In genomic region chr22:48600171-48600570, GRCh38 we compare ENCODE assay signal across 34 cellular contexts.
"Had no signal": no experiment of that assay in that cellular context is flagged by ENCODE, and none has a peak within 500 bp of the region (broad histone marks: within the 10 kb centered on the region; RNA-seq: fewer than 3 reads in every experiment).

No MANE protein-coding gene starts in this region.

- H3K27ac ChIP-seq: KMS-11 had no signal

- H3K9me3 ChIP-seq: MG63 had no signal

- DNase-seq: Karpas-422, Kasumi-1, KG1, MG63, MM.1S, MV-4-11, NCI-H1048, NCI-H1092, NCI-H1092 treated with DMSO at 0.1 percent for 48 hours, NCI-H1105, NCI-H1105 treated with DMSO at 0.1 percent for 48 hours, NCI-H1417, NCI-H1436, NCI-H1436 treated with DMSO at 0.1 percent for 48 hours, NCI-H146, NCI-H1694 treated with DMSO at 0.1 percent for 48 hours, NCI-H187, NCI-H187 treated with DMSO at 0.1 percent for 48 hours, NCI-H1930, NCI-H2029, NCI-H2029 treated with DMSO at 0.1 percent for 48 hours, NCI-H2081, NCI-H2081 treated with DMSO at 0.1 percent for 48 hours, NCI-H2107, NCI-H2171, NCI-H2171 treated with DMSO at 0.1 percent for 48 hours, NCI-H2227 treated with DMSO at 0.1 percent for 48 hours, NCI-H226, NCI-H345, NCI-H446, NCI-H446 treated with DMSO at 0.1 percent for 48 hours, NCI-H510A, NCI-H510A treated with DMSO at 0.1 percent for 48 hours had no signal

- H3K4me3 ChIP-seq: MG63 had no signal

- H3K36me3 ChIP-seq: MG63 had no signal

- H3K27me3 ChIP-seq: MG63 had no signal

- H3K9ac ChIP-seq: KMS-11 had no signal

- H3K4me2 ChIP-seq: KMS-11 had no signal
